In genomic region chr3:197522183-197522715, GRCh38 we compare ENCODE assay signal across 1 cellular context.
A peak's percentile ranks its signal among the peaks of the same experiment; 100 is the strongest.
TF ChIP-seq lines count a peak whose summit lies in the region.

No MANE protein-coding gene starts in this region.

TF ChIP-seq in HepG2, 621 proteins besides CTCF, POLR2A, EP300 and RAD21 (continues in another document):
- TF ChIP-seq PLSCR1 (CRISPR knock-in tag; IDR thresholded peaks at IDR 0.05; ENCODE audit: borderline replicate concordance) (no peak), RBFOX2 (IDR thresholded peaks at IDR 0.05; ENCODE audit: low read depth, low read length) (no peak), LBX2 (CRISPR knock-in tag; IDR thresholded peaks at IDR 0.05; ENCODE audit: borderline replicate concordance) (no peak), ZNF652 (CRISPR knock-in tag; IDR thresholded peaks at IDR 0.05; ENCODE audit: borderline replicate concordance, low read depth) (no peak), ARID2 (CRISPR knock-in tag; IDR thresholded peaks at IDR 0.05; ENCODE audit: borderline replicate concordance) (0 out of 2 replicates have a peak, but pooled peaks have one; percentile 30), KDM6A (CRISPR knock-in tag; IDR thresholded peaks at IDR 0.05; ENCODE audit: low read depth) (no peak), SP2 (CRISPR knock-in tag; IDR thresholded peaks at IDR 0.05) (no peak), BHLHE40 (IDR thresholded peaks at IDR 0.05; ENCODE audit: low read length) (0 out of 2 replicates have a peak, but pooled peaks have one; percentile 12), ZBTB3 (CRISPR knock-in tag; IDR thresholded peaks at IDR 0.05; ENCODE audit: borderline replicate concordance, low read depth) (no peak), EHMT2 (IDR thresholded peaks at IDR 0.05; ENCODE audit: borderline replicate concordance, low read depth, low read length) (no peak), CREBL2 (CRISPR knock-in tag; IDR thresholded peaks at IDR 0.05; ENCODE audit: borderline replicate concordance) (no peak), KDM4B (CRISPR knock-in tag; IDR thresholded peaks at IDR 0.05) (no peak), ZBTB1 (CRISPR knock-in tag; IDR thresholded peaks at IDR 0.05; ENCODE audit: borderline replicate concordance) (no peak), ATF7 (IDR thresholded peaks at IDR 0.05) (no peak), ATF7 (CRISPR knock-in tag; IDR thresholded peaks at IDR 0.05) (no peak), ZFAT (CRISPR knock-in tag; conservative IDR thresholded peaks at IDR 0.05) (no peak), HDAC6 (IDR thresholded peaks at IDR 0.05; ENCODE audit: low read depth, low read length) (no peak), MEF2D (CRISPR knock-in tag; IDR thresholded peaks at IDR 0.05) (no peak), TMF1 (CRISPR knock-in tag; IDR thresholded peaks at IDR 0.05; ENCODE audit: low read depth) (no peak), DMTF1 (CRISPR knock-in tag; IDR thresholded peaks at IDR 0.05) (no peak), MXD3 (CRISPR knock-in tag; IDR thresholded peaks at IDR 0.05) (no peak), IKZF1 (IDR thresholded peaks at IDR 0.05) (no peak), HMG20A (CRISPR knock-in tag; IDR thresholded peaks at IDR 0.05; ENCODE audit: borderline replicate concordance) (no peak), ZNF235 (CRISPR knock-in tag; IDR thresholded peaks at IDR 0.05; ENCODE audit: borderline replicate concordance) (no peak), RARA (CRISPR knock-in tag; IDR thresholded peaks at IDR 0.05) (no peak), ARID4A (CRISPR knock-in tag; IDR thresholded peaks at IDR 0.05; ENCODE audit: borderline replicate concordance) (no peak), ZNF30 (CRISPR knock-in tag; IDR thresholded peaks at IDR 0.05) (no peak), ELF3 (CRISPR knock-in tag; IDR thresholded peaks at IDR 0.05) (peak; percentile 42; the same call in 1 of the 2 replicates), ZBTB7B (CRISPR knock-in tag; IDR thresholded peaks at IDR 0.05) (no peak), ATF3 (CRISPR knock-in tag; IDR thresholded peaks at IDR 0.05) (no peak), ZNF549 (CRISPR knock-in tag; IDR thresholded peaks at IDR 0.05) (no peak), MTF1 (CRISPR knock-in tag; IDR thresholded peaks at IDR 0.05) (no peak), FOXP4 (CRISPR knock-in tag; IDR thresholded peaks at IDR 0.05) (no peak), NR2F2 (IDR thresholded peaks at IDR 0.05; ENCODE audit: borderline replicate concordance, low read depth) (no peak), ZNF777 (CRISPR knock-in tag; IDR thresholded peaks at IDR 0.05) (no peak), PRDM4 (CRISPR knock-in tag; IDR thresholded peaks at IDR 0.05; ENCODE audit: borderline replicate concordance) (no peak), ZNF367 (CRISPR knock-in tag; IDR thresholded peaks at IDR 0.05; ENCODE audit: borderline replicate concordance) (no peak), ZNF280B (CRISPR knock-in tag; IDR thresholded peaks at IDR 0.05; ENCODE audit: borderline replicate concordance) (0 out of 2 replicates have a peak, but pooled peaks have one; percentile 6), PBX2 (CRISPR knock-in tag; IDR thresholded peaks at IDR 0.05) (no peak), MTA3 (CRISPR knock-in tag; IDR thresholded peaks at IDR 0.05) (no peak), DPF2 (CRISPR knock-in tag; IDR thresholded peaks at IDR 0.05; ENCODE audit: borderline replicate concordance, low read depth) (no peak), HOXA7 (CRISPR knock-in tag; IDR thresholded peaks at IDR 0.05) (no peak), HES4 (CRISPR knock-in tag; IDR thresholded peaks at IDR 0.05; ENCODE audit: borderline replicate concordance) (no peak), CBX1 (IDR thresholded peaks at IDR 0.05; ENCODE audit: low read depth) (no peak), SMYD3 (CRISPR knock-in tag; IDR thresholded peaks at IDR 0.05) (0 out of 2 replicates have a peak, but pooled peaks have one; percentile 27), RAD51 (IDR thresholded peaks at IDR 0.05; ENCODE audit: borderline replicate concordance) (no peak), ZNF879 (CRISPR knock-in tag; IDR thresholded peaks at IDR 0.05) (no peak), RFXANK (CRISPR knock-in tag; IDR thresholded peaks at IDR 0.05) (no peak), TRIM24 (CRISPR knock-in tag; IDR thresholded peaks at IDR 0.05) (no peak), HCFC1 (IDR thresholded peaks at IDR 0.05; ENCODE audit: low read depth, low read length) (no peak), ZNF225 (CRISPR knock-in tag; IDR thresholded peaks at IDR 0.05) (no peak), POLR2AphosphoS2 (IDR thresholded peaks at IDR 0.05; ENCODE audit: low read depth, low read length) (no peak), ZBTB43 (CRISPR knock-in tag; conservative IDR thresholded peaks at IDR 0.05) (no peak), ZBTB38 (CRISPR knock-in tag; IDR thresholded peaks at IDR 0.05) (0 out of 2 replicates have a peak, but pooled peaks have one; percentile 41)
